8 cellular contexts compared by ENCODE assay signal in genomic region chr3:52055537-52056351, GRCh38. TPM values are rescaled to one million over a fixed set of nuclear protein-coding genes. Genes with fewer than 3 reads are reported as not detected.
A peak's percentile ranks its signal among the peaks of the same experiment; 100 is the strongest.
DNase-seq lines count a peak whose midpoint lies in the region; ATAC-seq and TF ChIP-seq lines count a peak whose summit lies in the region.

No MANE protein-coding gene starts in this region.

- intact Hi-C loops in CD4-positive, alpha-beta T cell (cut with DNase I, micrococcal nuclease): loop anchor here (2.0 to 5.0 kb wide), 6 partner anchors 53 to 482 kb away; partner anchors contain the start of genes ALAS1 (in 1 of the 2), PARP3 (in 1 of the 2), TEX264 (in 1 of the 2) and UQCC5 (in 1 of the 2)
- intact Hi-C loops in activated CD4-positive, alpha-beta T cell treated with anti-CD3 and anti-CD28 coated beads for 36 hours (cut with DNase I, micrococcal nuclease): loop anchor here (2.0 to 5.0 kb wide), 7 partner anchors 55 to 1757 kb away; partner anchors contain the start of genes C3orf18 (in 1 of the 2), CYB561D2 (in 1 of the 2), HEMK1 (in 1 of the 2) and HYAL3 (in 1 of the 2)

- no peaks in the 10 kb centered on the region for H3K27me3 ChIP-seq in CD4-positive, alpha-beta T cell (ENCODE audit: control insufficient read depth, insufficient read depth, low read length)
- H3K27me3 ChIP-seq in mesendoderm (ENCODE audit: insufficient read depth, low read length, poor library complexity): no peaks in the 10 kb centered on the region

- H3K79me2 ChIP-seq in mesendoderm (ENCODE audit: control insufficient read depth, insufficient read depth, low read length): no peaks in the 10 kb centered on the region

- H3K4me1 ChIP-seq in mesendoderm (ENCODE audit: control insufficient read depth, low read depth, low read length): peaks cover 5% of the 10 kb centered on the region

- peaks cover 6% of the 10 kb centered on the region for H3K36me3 ChIP-seq in mesendoderm (ENCODE audit: control insufficient read depth, insufficient read depth, low read length)

- H3K9me3 ChIP-seq in CD4-positive, alpha-beta T cell (ENCODE audit: control insufficient read depth, low read length): no peaks in the 10 kb centered on the region

- TF ChIP-seq CTCF in CD4-positive, alpha-beta T cell (IDR thresholded peaks at IDR 0.05): no peak

- H3K56ac ChIP-seq in mesendoderm (ENCODE audit: low read length): peak overlapping the region; percentile 92

- H3K4me1 Mint-ChIP-seq in CD4-positive, alpha-beta T cell (ENCODE audit: low read depth): peaks cover 48% of the 10 kb centered on the region
- H3K4me1 Mint-ChIP-seq in IgD-negative memory B cell: peaks cover 22 to 32% (median 28%) of the 10 kb centered on the region in 3 donors
- peaks cover 42% of the 10 kb centered on the region for H3K4me1 Mint-ChIP-seq in activated CD4-positive, alpha-beta T cell treated with anti-CD3 and anti-CD28 coated beads for 36 hours
- H3K4me1 Mint-ChIP-seq in stimulated activated naive CD8-positive, alpha-beta T cell treated with anti-CD3 and anti-CD28 coated beads, Interleukin-15, Interleukin-2, amounts not matched to agents 100 ng/mL and 50 ng/mL, for 24 hours (ENCODE audit: low read depth): peaks cover 48% of the 10 kb centered on the region

- peak overlapping the region; percentile 34 for H3K18ac ChIP-seq in mesendoderm (ENCODE audit: low read length)

- no peak overlapping the region for H4K5ac ChIP-seq in mesendoderm (ENCODE audit: low read length)

- H3K36me3 Mint-ChIP-seq in CD4-positive, alpha-beta T cell (ENCODE audit: low read depth): peaks cover 46% of the 10 kb centered on the region
- no peaks in the 10 kb centered on the region for H3K36me3 Mint-ChIP-seq in IgD-negative memory B cell
- H3K36me3 Mint-ChIP-seq in activated CD4-positive, alpha-beta T cell treated with anti-CD3 and anti-CD28 coated beads for 36 hours (ENCODE audit: low read depth): peaks cover 20% of the 10 kb centered on the region
- H3K36me3 Mint-ChIP-seq in stimulated activated naive CD8-positive, alpha-beta T cell treated with anti-CD3 and anti-CD28 coated beads, Interleukin-15, Interleukin-2, amounts not matched to agents 100 ng/mL and 50 ng/mL, for 24 hours (ENCODE audit: low read depth): peaks cover 13% of the 10 kb centered on the region

- peaks cover 8% of the 10 kb centered on the region for H3K79me1 ChIP-seq in mesendoderm (ENCODE audit: low read length)

- H3K4me2 ChIP-seq in mesendoderm (ENCODE audit: low read length): peak overlapping the region; percentile 71

- CTCF ChIA-PET in CD4-positive, alpha-beta T cell (lab: Charles Lee): interaction anchor here (0.9 to 2.1 kb wide), 8 partner anchors 53 to 99 kb away, joined by 3 to 16 read pairs (median 4); partner anchors contain the start of genes ABHD14B, POC1A and RPL29
- CTCF ChIA-PET in activated CD4-positive, alpha-beta T cell treated with anti-CD3 and anti-CD28 coated beads for 36 hours (lab: Charles Lee): interaction anchor here (0.5 to 3.6 kb wide), 10 partner anchors 24 to 164 kb away, joined by 3 to 30 read pairs (median 4); partner anchors contain the start of genes POC1A, RPL29 and RRP9

- H3K4me3 Mint-ChIP-seq in CD4-positive, alpha-beta T cell: peak overlapping the region; percentile 93
- peak overlapping the region; percentile 90 to 95 (median 93) for H3K4me3 Mint-ChIP-seq in IgD-negative memory B cell
- peak overlapping the region; percentile 86 for H3K4me3 Mint-ChIP-seq in activated CD4-positive, alpha-beta T cell treated with anti-CD3 and anti-CD28 coated beads for 36 hours
- peak overlapping the region; percentile 88 for H3K4me3 Mint-ChIP-seq in stimulated activated naive CD8-positive, alpha-beta T cell treated with anti-CD3 and anti-CD28 coated beads, Interleukin-15, Interleukin-2, amounts not matched to agents 100 ng/mL and 50 ng/mL, for 24 hours

- no CpG with 5 or more reads among the region's 94 CpGs for WGBS in mesendoderm (ENCODE audit: extremely low coverage, insufficient coverage, low lambda C conversion rate)

- peak overlapping the region; percentile 89 for H3K27ac Mint-ChIP-seq in CD4-positive, alpha-beta T cell
- H3K27ac Mint-ChIP-seq in IgD-negative memory B cell: peak overlapping the region; percentile 71 to 94 (median 93)
- peak overlapping the region; percentile 85 for H3K27ac Mint-ChIP-seq in activated CD4-positive, alpha-beta T cell treated with anti-CD3 and anti-CD28 coated beads for 36 hours
- H3K27ac Mint-ChIP-seq in stimulated activated naive CD8-positive, alpha-beta T cell treated with anti-CD3 and anti-CD28 coated beads, Interleukin-15, Interleukin-2, amounts not matched to agents 100 ng/mL and 50 ng/mL, for 24 hours: peak overlapping the region; percentile 88

- H3K27me3 Mint-ChIP-seq in CD4-positive, alpha-beta T cell: no peaks in the 10 kb centered on the region
- H3K27me3 Mint-ChIP-seq in IgD-negative memory B cell: no peaks in the 10 kb centered on the region
- no peaks in the 10 kb centered on the region for H3K27me3 Mint-ChIP-seq in activated CD4-positive, alpha-beta T cell treated with anti-CD3 and anti-CD28 coated beads for 36 hours
- no peaks in the 10 kb centered on the region for H3K27me3 Mint-ChIP-seq in stimulated activated naive CD8-positive, alpha-beta T cell treated with anti-CD3 and anti-CD28 coated beads, Interleukin-15, Interleukin-2, amounts not matched to agents 100 ng/mL and 50 ng/mL, for 24 hours

- H2BK15ac ChIP-seq in mesendoderm (replicated peaks; ENCODE audit: low read depth): no peak overlapping the region

- H3K9ac ChIP-seq in mesendoderm (ENCODE audit: low read length): peak overlapping the region; percentile 75

- POLR2A ChIA-PET in CD4-positive, alpha-beta T cell (lab: Charles Lee): interaction anchor here (0.8 to 3.4 kb wide), 16 partner anchors 8 to 556 kb away, joined by 3 to 35 read pairs (median 4); partner anchors contain the start of genes ACY1, ALAS1, DCAF1 and POC1A
- POLR2A ChIA-PET in activated CD4-positive, alpha-beta T cell treated with anti-CD3 and anti-CD28 coated beads for 36 hours (lab: Charles Lee): interaction anchor here (0.9 to 2.5 kb wide), 6 partner anchors 60 to 223 kb away, joined by 3 to 18 read pairs (median 5); partner anchors contain the start of genes ACY1, POC1A, RPL29 and RRP9

- H3K4ac ChIP-seq in mesendoderm (ENCODE audit: low read depth, low read length): peak overlapping the region; percentile 19

- peak overlapping the region; percentile 2 for H2BK120ac ChIP-seq in mesendoderm (ENCODE audit: low read depth, low read length)

- peak in 9 of 10 experiments; percentile 22 to 58 (median 36) for DNase-seq in CD4-positive, alpha-beta T cell
- peak; percentile 74 for DNase-seq in activated CD4-positive, alpha-beta T cell treated with anti-CD3 and anti-CD28 coated beads for 36 hours
- DNase-seq in ecto neural progenitor cell (ENCODE audit: low spot score) (peak; percentile 78), mesendoderm (peak; percentile 87), NCI-H446 (lab: John Stamatoyannopoulos, UW) (no peak)

- peak overlapping the region; percentile 65 for H3K27ac ChIP-seq in CD4-positive, alpha-beta T cell (ENCODE audit: low read depth, low read length)
- no peak overlapping the region for H3K27ac ChIP-seq in mesendoderm (ENCODE audit: low read depth, low read length)

- H2BK5ac ChIP-seq in mesendoderm (ENCODE audit: low read length): no peak overlapping the region

- no peak overlapping the region for H4K8ac ChIP-seq in mesendoderm (ENCODE audit: low read depth, low read length)

- no peak overlapping the region for H2AK5ac ChIP-seq in mesendoderm (ENCODE audit: low read length)

- H3K9me3 Mint-ChIP-seq in CD4-positive, alpha-beta T cell: no peaks in the 10 kb centered on the region
- H3K9me3 Mint-ChIP-seq in IgD-negative memory B cell: no peaks in the 10 kb centered on the region
- no peaks in the 10 kb centered on the region for H3K9me3 Mint-ChIP-seq in activated CD4-positive, alpha-beta T cell treated with anti-CD3 and anti-CD28 coated beads for 36 hours (ENCODE audit: low read depth)
- H3K9me3 Mint-ChIP-seq in stimulated activated naive CD8-positive, alpha-beta T cell treated with anti-CD3 and anti-CD28 coated beads, Interleukin-15, Interleukin-2, amounts not matched to agents 100 ng/mL and 50 ng/mL, for 24 hours: no peaks in the 10 kb centered on the region

- H3K4me3 ChIP-seq in mesendoderm (ENCODE audit: low read length): peak overlapping the region; percentile 78

- ATAC-seq in CD4-positive, alpha-beta T cell (ENCODE audit: poor library complexity): peak; percentile 9
- ATAC-seq in GM19397 (IDR thresholded peaks at IDR 0.05; ENCODE audit: unreplicated experiment): peak; percentile 13
- no peak for ATAC-seq in activated CD4-positive, alpha-beta T cell treated with anti-CD3 and anti-CD28 coated beads for 36 hours

- peak overlapping the region; percentile 30 for H3K23ac ChIP-seq in mesendoderm (ENCODE audit: low read length)

RNA-seq across cellular contexts. Expression of gene DUSP7, which starts 0.6 kb away (rescaled TPM):
- 1 to 10 TPM; 4.8 to 5.2 TPM for total RNA-seq in CD4-positive, alpha-beta T cell
- 1.1 TPM for polyA plus RNA-seq in IgD-negative memory B cell
- total RNA-seq in activated CD4-positive, alpha-beta T cell treated with anti-CD3 and anti-CD28 coated beads for 36 hours: 10 to 100 TPM; 17.1 to 20.3 TPM
- polyA plus RNA-seq in mesendoderm (2013, experiment 1 of 2): 13.1 TPM
- polyA plus RNA-seq in mesendoderm (2013, experiment 2 of 2): 13.9 TPM

Comparison
In these comparisons a context has a peak if more than half of its experiments do, and no peak if none do; other contexts are left out.
1. DNase-seq: peak in CD4-positive, alpha-beta T cell (9 of 10), activated CD4-positive, alpha-beta T cell treated with anti-CD3 and anti-CD28 coated beads for 36 hours (single experiment), ecto neural progenitor cell (single experiment) and mesendoderm (single experiment); none in NCI-H446 (0 of 2).
2. Peak in every context shown above with its lines, with median percentiles within 50 percentile points of each other: H3K27ac Mint-ChIP-seq and H3K4me3 Mint-ChIP-seq.